ENCODE assay signal across 10 cellular contexts in the genomic region with DNA sequence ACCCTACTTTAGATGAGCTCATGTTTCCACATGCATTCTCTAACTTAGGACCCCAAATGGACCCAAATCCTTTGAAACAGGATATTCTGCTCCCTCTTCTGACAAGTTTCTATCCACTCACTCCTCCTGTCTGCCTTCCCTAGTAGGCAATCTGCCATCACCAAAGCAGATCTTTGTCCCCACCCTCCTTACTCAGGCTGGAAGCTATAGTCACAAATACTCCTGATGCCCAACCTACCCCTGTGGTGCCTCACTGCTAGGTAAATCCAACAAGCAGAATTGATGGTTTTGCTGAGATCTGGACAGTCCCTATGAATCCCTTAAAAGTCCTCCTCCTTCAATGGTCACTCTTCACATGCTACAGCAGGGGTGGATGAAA. TPM values are rescaled to one million over a fixed set of nuclear protein-coding genes. Genes with fewer than 3 reads are reported as not detected.
DNase-seq lines count a peak whose midpoint lies in the region; ATAC-seq and TF ChIP-seq lines count a peak whose summit lies in the region.
"Had no signal": no experiment of that assay in that cellular context is flagged by ENCODE, and none has a peak within 500 bp of the region (broad histone marks: within the 10 kb centered on the region; RNA-seq: fewer than 3 reads in every experiment).

No MANE protein-coding gene starts in this region.

- no peak for ATAC-seq in HG03097 (IDR thresholded peaks at IDR 0.05; ENCODE audit: low FRiP score, unreplicated experiment)
- no peak for ATAC-seq in HG03469 (IDR thresholded peaks at IDR 0.05; ENCODE audit: unreplicated experiment)
- no peak for ATAC-seq in HG02852 (IDR thresholded peaks at IDR 0.05; ENCODE audit: unreplicated experiment)

- peaks cover 27% of the 10 kb centered on the region for H3K4me1 ChIP-seq in HUES64 (ENCODE audit: insufficient read depth, low read length)

- H3K27me3 ChIP-seq in HUES64 (ENCODE audit: insufficient read depth, low read length): no peaks in the 10 kb centered on the region
- H3K27me3 ChIP-seq: left lung had no signal

- peaks cover 6% of the 10 kb centered on the region; the same call in 1 of the 2 replicates for H3K36me3 ChIP-seq in HUES64 (ENCODE audit: insufficient read depth, low read length)
- H3K36me3 ChIP-seq: left lung had no signal

- H3K27ac Mint-ChIP-seq in mesothelial cell of epicardium: peak overlapping the region; percentile 57

- DNase-seq in ACHN: peak; percentile 17
- DNase-seq in coronary artery (ENCODE audit: low spot score): no peak
- no peak for DNase-seq in mesothelial cell of epicardium (ENCODE audit: low spot score in 2 of 2, unreplicated experiment in 2 of 2)
- DNase-seq in SW480 (ENCODE audit: low spot score): no peak
- DNase-seq: NCI-H2227 treated with DMSO at 0.1 percent for 48 hours had no signal

- peaks cover 3% of the 10 kb centered on the region for H3K36me3 Mint-ChIP-seq in mesothelial cell of epicardium

- no peaks in the 10 kb centered on the region for H3K9me3 ChIP-seq in HUES64 (ENCODE audit: insufficient read depth, low read depth, low read length)
- H3K9me3 ChIP-seq: left lung had no signal

- TF ChIP-seq CTCF in coronary artery (IDR thresholded peaks at IDR 0.05): no peak
- TF ChIP-seq CTCF in mesothelial cell of epicardium (IDR thresholded peaks at IDR 0.05; ENCODE audit: unreplicated experiment): no peak

- H3K9ac ChIP-seq in HUES64 (ENCODE audit: low read depth, low read length): no peak overlapping the region

- H3K4me1 Mint-ChIP-seq in mesothelial cell of epicardium: peaks cover 37% of the 10 kb centered on the region

- no peaks in the 10 kb centered on the region for H3K27me3 Mint-ChIP-seq in mesothelial cell of epicardium (ENCODE audit: low read depth)

- H3K4me3 ChIP-seq in HUES64 (ENCODE audit: low read length) (no peak overlapping the region), coronary artery (no peak overlapping the region)
- H3K4me3 ChIP-seq: left lung had no signal

- in situ Hi-C loops in ACHN (cut with HindIII; ENCODE audit: low pct_ligation_motif_present, low pct_unique_long_range_greater_than_20kb, low sequenced_read_pairs): no loop called here

- peak overlapping the region; percentile 26; the same call in 1 of the 2 replicates for H3K27ac ChIP-seq in HUES64 (ENCODE audit: low read depth, low read length)
- H3K27ac ChIP-seq in coronary artery: peak overlapping the region; percentile 54 to 56

- no peak overlapping the region for H3K4me3 Mint-ChIP-seq in mesothelial cell of epicardium

- no peaks in the 10 kb centered on the region for H3K9me3 Mint-ChIP-seq in mesothelial cell of epicardium

RNA-seq across cellular contexts. Expression of a gene that starts 21.7 kb away (rescaled TPM):
- polyA plus RNA-seq in HUES64 (2013, experiment 1 of 2): 116 TPM
- 138 TPM for polyA plus RNA-seq in HUES64 (2013, experiment 2 of 2)
- 109 to 113 TPM (median 110 TPM) in 3 replicates for total RNA-seq in mesothelial cell of epicardium
